ENCODE assay signal across 1 cellular context in genomic region chr1:1033009-1033587, GRCh38.
TF ChIP-seq lines count a peak whose summit lies in the region.

No MANE protein-coding gene starts in this region.

TF ChIP-seq in K562, 482 proteins besides CTCF, POLR2A, EP300 and RAD21 (continued from another document):
- TF ChIP-seq RBFOX2 (IDR thresholded peaks at IDR 0.05; ENCODE audit: low read depth, low read length) (peak; percentile 21; the same call in 1 of the 2 replicates), NFIC (IDR thresholded peaks at IDR 0.05) (no peak), GATAD2B (IDR thresholded peaks at IDR 0.05; ENCODE audit: borderline replicate concordance) (peak; percentile 87; the same call in 1 of the 2 replicates), RBM17 (IDR thresholded peaks at IDR 0.05; ENCODE audit: borderline replicate concordance, low read depth, low read length) (no peak), ZNF263 (CRISPR knock-in tag; IDR thresholded peaks at IDR 0.05; ENCODE audit: borderline replicate concordance) (peak; percentile 59; the same call in 1 of the 2 replicates), TFAP4 (CRISPR knock-in tag; IDR thresholded peaks at IDR 0.05; ENCODE audit: borderline replicate concordance) (peak; percentile 71; the same call in 1 of the 2 replicates), FOXK1 (CRISPR knock-in tag; IDR thresholded peaks at IDR 0.05; ENCODE audit: borderline replicate concordance) (no peak), MXD1 (CRISPR knock-in tag; IDR thresholded peaks at IDR 0.05; ENCODE audit: borderline replicate concordance, poor library complexity, severe bottlenecking) (no peak), RAD51 (IDR thresholded peaks at IDR 0.05; ENCODE audit: borderline replicate concordance, low read depth) (no peak), JUNB (CRISPR knock-in tag; conservative IDR thresholded peaks at IDR 0.05) (no peak), THRA (IDR thresholded peaks at IDR 0.05) (no peak), ZNF253 (CRISPR knock-in tag; conservative IDR thresholded peaks at IDR 0.05) (no peak), KLF1 (tag; IDR thresholded peaks at IDR 0.05) (peak; percentile 33; the same call in 1 of the 2 replicates), CTBP1 (IDR thresholded peaks at IDR 0.05; ENCODE audit: borderline replicate concordance) (peak; percentile 83; the same call in 1 of the 2 replicates), EZH2 (IDR thresholded peaks at IDR 0.05; ENCODE audit: borderline replicate concordance, low read depth, low read length) (no peak), SNAPC5 (CRISPR knock-in tag; IDR thresholded peaks at IDR 0.05) (no peak), TEAD1 (CRISPR knock-in tag; IDR thresholded peaks at IDR 0.05) (no peak), AFF4 (CRISPR knock-in tag; IDR thresholded peaks at IDR 0.05) (peak; percentile 56; the same call in 1 of the 2 replicates), PHF20 (IDR thresholded peaks at IDR 0.05; ENCODE audit: partially characterized antibody) (no peak), NR2C1 (IDR thresholded peaks at IDR 0.05) (no peak), NR2C1 (tag; IDR thresholded peaks at IDR 0.05) (no peak), PCBP1 (IDR thresholded peaks at IDR 0.05; ENCODE audit: low read depth, low read length, poor library complexity, severe bottlenecking) (peak; percentile 77), ATF2 (CRISPR knock-in tag; IDR thresholded peaks at IDR 0.05) (peak; percentile 51; the same call in 1 of the 2 replicates), CSDE1 (IDR thresholded peaks at IDR 0.05) (no peak), SRF (CRISPR knock-in tag; IDR thresholded peaks at IDR 0.05) (0 out of 4 replicates have a peak, but pooled peaks of 1 of the 2 experiments have one; percentile 39), JUN (IDR thresholded peaks at IDR 0.05; ENCODE audit: borderline replicate concordance, low read depth, low read length) (peak; percentile 55; the same call in 1 of the 2 replicates), JUN (CRISPR knock-in tag; IDR thresholded peaks at IDR 0.05; ENCODE audit: borderline replicate concordance) (no peak), TAF7 (tag; IDR thresholded peaks at IDR 0.05) (no peak)
TF ChIP-seq in K562: peak in this region for 67.
